1 cellular context compared by ENCODE assay signal in genomic region chr12:108598553-108599250, GRCh38.
TF ChIP-seq lines count a peak whose summit lies in the region.

No MANE protein-coding gene starts in this region.

TF ChIP-seq in IMR-90, 13 proteins besides CTCF, POLR2A, EP300 and RAD21 (continued from another document):
- TF ChIP-seq USF2 (IDR thresholded peaks at IDR 0.05; ENCODE audit: low read depth, low read length) = no peak
- no peak for TF ChIP-seq CEBPB (IDR thresholded peaks at IDR 0.05; ENCODE audit: low read depth, low read length)
- TF ChIP-seq MAFK (IDR thresholded peaks at IDR 0.05; ENCODE audit: low read depth, low read length) = no peak
- no peak for TF ChIP-seq RFX5 (IDR thresholded peaks at IDR 0.05; ENCODE audit: low read depth, low read length)
- no peak for TF ChIP-seq RCOR1 (IDR thresholded peaks at IDR 0.05; ENCODE audit: insufficient replicate concordance, low read length)
- TF ChIP-seq CHD1 (IDR thresholded peaks at IDR 0.05; ENCODE audit: low read depth, low read length) = no peak
- TF ChIP-seq SMC3 (IDR thresholded peaks at IDR 0.05; ENCODE audit: low read depth, low read length) = no peak
- TF ChIP-seq NFE2L2 (IDR thresholded peaks at IDR 0.05; ENCODE audit: low read depth, low read length) = no peak
- TF ChIP-seq BHLHE40 (IDR thresholded peaks at IDR 0.05; ENCODE audit: low read depth, low read length) = no peak
- no peak for TF ChIP-seq MAZ (IDR thresholded peaks at IDR 0.05; ENCODE audit: borderline replicate concordance, low read depth, low read length)
- no peak for TF ChIP-seq ELK1 (IDR thresholded peaks at IDR 0.05; ENCODE audit: borderline replicate concordance, low read depth, low read length)
